ENCODE assay signal across 22 cellular contexts in genomic region chr1:52182874-52183400, GRCh38. TPM values are rescaled to one million over a fixed set of nuclear protein-coding genes. Genes with fewer than 3 reads are reported as not detected.
DNase-seq lines count a peak whose midpoint lies in the region; ATAC-seq, FAIRE-seq and TF ChIP-seq lines count a peak whose summit lies in the region.
"Had no signal": no experiment of that assay in that cellular context is flagged by ENCODE, and none has a peak within 500 bp of the region (broad histone marks: within the 10 kb centered on the region; RNA-seq: fewer than 3 reads in every experiment).

No MANE protein-coding gene starts in this region.

- no peaks in the 10 kb centered on the region for H3K79me2 ChIP-seq in osteoblast (ENCODE audit: insufficient read depth, low read length)

- H4K8ac ChIP-seq in mesenchymal stem cell (ENCODE audit: low read length), result no peak overlapping the region

- DNase-seq in DMS153 (lab: John Stamatoyannopoulos, UW) (peak; percentile 9), DMS153 treated with DMSO at 0.1 percent for 48 hours (lab: John Stamatoyannopoulos, UW; ENCODE audit: unreplicated experiment) (no peak), NCI-H2029 treated with DMSO at 0.1 percent for 48 hours (lab: John Stamatoyannopoulos, UW) (peak; percentile 66), osteoblast (ENCODE audit: insufficient read length, low spot score, missing footprints) (peak; percentile 80), mesenchymal stem cell (no peak)
- no peak for DNase-seq in activated naive CD8-positive, alpha-beta T cell treated with anti-CD3 and anti-CD28 coated beads, Interleukin-2, amount 50 U/mL, for 24 hours
- DNase-seq: CD8-positive, alpha-beta memory T cell; GDM1; Kasumi-1; NCI-H1694; NCI-H2227 treated with DMSO at 0.1 percent for 48 hours; NCI-H524; Peyer's patch; SJCRH30; T-cell had no signal

- H2BK15ac ChIP-seq in mesenchymal stem cell (ENCODE audit: low read depth, poor library complexity, severe bottlenecking), result no peak overlapping the region

- H3K36me3 Mint-ChIP-seq in activated naive CD8-positive, alpha-beta T cell treated with anti-CD3 and anti-CD28 coated beads, Interleukin-2, amount 50 U/mL, for 24 hours (ENCODE audit: low read depth), result no peaks in the 10 kb centered on the region
- H3K36me3 Mint-ChIP-seq: IgD-negative memory B cell had no signal

- H3K4me3 ChIP-seq in osteoblast (ENCODE audit: insufficient read depth, low read length), result no peak overlapping the region
- no peak overlapping the region for H3K4me3 ChIP-seq in mesenchymal stem cell (ENCODE audit: insufficient read depth in 1 of 2, low read depth in 1 of 2, low read length in 2 of 2)
- H3K4me3 ChIP-seq: Peyer's patch, SJCRH30 had no signal

- H3K36me3 ChIP-seq in osteoblast (ENCODE audit: insufficient read depth, low read length) (no peaks in the 10 kb centered on the region), mesenchymal stem cell (ENCODE audit: control insufficient read depth in 1 of 2, insufficient read depth in 2 of 2, low read depth in 1 of 2, low read length in 2 of 2) (no peaks in the 10 kb centered on the region)
- H3K36me3 ChIP-seq: Peyer's patch, SJCRH30 had no signal

- H3K27ac ChIP-seq in osteoblast (ENCODE audit: low read depth, low read length) (no peak overlapping the region), mesenchymal stem cell (ENCODE audit: low read length, poor library complexity, severe bottlenecking) (no peak overlapping the region)
- H3K27ac ChIP-seq: 22Rv1, C4-2B, Peyer's patch, SJCRH30 had no signal

- H3K18ac ChIP-seq in mesenchymal stem cell (ENCODE audit: low read depth in 1 of 2, low read length in 2 of 2), result no peak overlapping the region

- H3K4me2 ChIP-seq in osteoblast (ENCODE audit: insufficient read depth, low read length) (no peak overlapping the region), mesenchymal stem cell (ENCODE audit: low read length, poor library complexity, severe bottlenecking) (no peak overlapping the region)

- TF ChIP-seq CTCF in osteoblast (IDR thresholded peaks at IDR 0.05; ENCODE audit: extremely low read depth, low read depth, low read length), result no peak

- ATAC-seq in GM21390 (IDR thresholded peaks at IDR 0.05; ENCODE audit: unreplicated experiment), result no peak
- ATAC-seq in activated naive CD8-positive, alpha-beta T cell treated with anti-CD3 and anti-CD28 coated beads, Interleukin-2, amount 50 U/mL, for 24 hours, result no peak
- ATAC-seq: T-cell had no signal

- H3K4me1 ChIP-seq in osteoblast (ENCODE audit: insufficient read depth, low read length) (no peaks in the 10 kb centered on the region), mesenchymal stem cell (ENCODE audit: control insufficient read depth, insufficient read depth, low read depth, low read length) (no peaks in the 10 kb centered on the region)
- H3K4me1 ChIP-seq: Peyer's patch, SJCRH30 had no signal

- no peak overlapping the region for H3K27ac Mint-ChIP-seq in activated naive CD8-positive, alpha-beta T cell treated with anti-CD3 and anti-CD28 coated beads, Interleukin-2, amount 50 U/mL, for 24 hours
- H3K27ac Mint-ChIP-seq: T-cell had no signal

- H3K27me3 ChIP-seq in osteoblast (ENCODE audit: insufficient read depth, low read length) (no peaks in the 10 kb centered on the region), mesenchymal stem cell (ENCODE audit: control insufficient read depth in 1 of 2, insufficient read depth in 1 of 2, low read length in 2 of 2) (no peaks in the 10 kb centered on the region)
- H3K27me3 ChIP-seq: Peyer's patch, SJCRH30 had no signal

- no peak overlapping the region for H3K9ac ChIP-seq in mesenchymal stem cell (ENCODE audit: low read length)

- H3K14ac ChIP-seq in mesenchymal stem cell (ENCODE audit: low read length in 2 of 2), result no peak overlapping the region

- 92% methylated on average over 2 of the region's 3 CpGs for WGBS in mesenchymal stem cell

- no peak overlapping the region for H3K23ac ChIP-seq in mesenchymal stem cell (ENCODE audit: low read length in 2 of 2)

- no peak overlapping the region for H2BK12ac ChIP-seq in mesenchymal stem cell (ENCODE audit: low read length in 2 of 2)

- H2BK120ac ChIP-seq in mesenchymal stem cell (ENCODE audit: low read depth, low read length), result no peak overlapping the region

- peak; percentile 83 for FAIRE-seq in endometrium (lab: Jason Lieb, UNC)
- FAIRE-seq: GM18507, H54 had no signal

- H2AFZ ChIP-seq in osteoblast (ENCODE audit: low read length) (no peak overlapping the region), mesenchymal stem cell (ENCODE audit: low read depth, low read length) (no peak overlapping the region)

- H3K4me1 Mint-ChIP-seq in activated naive CD8-positive, alpha-beta T cell treated with anti-CD3 and anti-CD28 coated beads, Interleukin-2, amount 50 U/mL, for 24 hours, result no peaks in the 10 kb centered on the region
- H3K4me1 Mint-ChIP-seq: CD8-positive, alpha-beta memory T cell; IgD-negative memory B cell; T-cell had no signal

- H2AK5ac ChIP-seq in mesenchymal stem cell (ENCODE audit: low read length, severe bottlenecking), result no peak overlapping the region

- H3K4ac ChIP-seq in mesenchymal stem cell (ENCODE audit: low read depth in 1 of 2, low read length in 2 of 2), result no peak overlapping the region

- H3K9me3 ChIP-seq in osteoblast (ENCODE audit: low read depth, low read length) (no peaks in the 10 kb centered on the region), mesenchymal stem cell (ENCODE audit: control insufficient read depth, low read length) (no peaks in the 10 kb centered on the region)
- H3K9me3 ChIP-seq: Peyer's patch had no signal

- H3K79me1 ChIP-seq in mesenchymal stem cell (replicated peaks; ENCODE audit: low read length, poor library complexity, severe bottlenecking), result peaks cover 3% of the 10 kb centered on the region

- no peak overlapping the region for H4K91ac ChIP-seq in mesenchymal stem cell (ENCODE audit: low read length)

- no peaks in the 10 kb centered on the region for H3K27me3 Mint-ChIP-seq in activated naive CD8-positive, alpha-beta T cell treated with anti-CD3 and anti-CD28 coated beads, Interleukin-2, amount 50 U/mL, for 24 hours
- H3K27me3 Mint-ChIP-seq: T-cell had no signal

- H3K4me3 Mint-ChIP-seq in activated naive CD8-positive, alpha-beta T cell treated with anti-CD3 and anti-CD28 coated beads, Interleukin-2, amount 50 U/mL, for 24 hours, result no peak overlapping the region
- H3K4me3 Mint-ChIP-seq: CD8-positive, alpha-beta memory T cell; IgD-negative memory B cell; T-cell had no signal

- H4K20me1 ChIP-seq in osteoblast (ENCODE audit: insufficient read depth, low read length), result no peaks in the 10 kb centered on the region

- no peak overlapping the region for H2BK5ac ChIP-seq in mesenchymal stem cell (ENCODE audit: low read depth, low read length, poor library complexity, severe bottlenecking)

- H3K9me3 Mint-ChIP-seq in activated naive CD8-positive, alpha-beta T cell treated with anti-CD3 and anti-CD28 coated beads, Interleukin-2, amount 50 U/mL, for 24 hours, result no peaks in the 10 kb centered on the region
- H3K9me3 Mint-ChIP-seq: CD8-positive, alpha-beta memory T cell; T-cell had no signal

RNA-seq across cellular contexts. Expression of gene ZFYVE9, which starts 41.0 kb away (rescaled TPM):
- total RNA-seq in osteoblast, result 38.0 and 38.3 TPM in 2 replicates
- polyA plus RNA-seq in mesenchymal stem cell (2013, experiment 1 of 2), result 6.8 TPM
- 6.7 TPM for polyA plus RNA-seq in mesenchymal stem cell (2013, experiment 2 of 2)

Comparison
In these comparisons a context has a peak if more than half of its experiments do, and no peak if none do; other contexts are left out.
1. DNase-seq: peak in DMS153 (single experiment), NCI-H2029 treated with DMSO at 0.1 percent for 48 hours (single experiment) and osteoblast (single experiment); none in DMS153 treated with DMSO at 0.1 percent for 48 hours (single experiment), mesenchymal stem cell (single experiment) and activated naive CD8-positive, alpha-beta T cell treated with anti-CD3 and anti-CD28 coated beads, Interleukin-2, amount 50 U/mL, for 24 hours (single experiment).